ENCODE assay signal across 22 cellular contexts in the genomic region with DNA sequence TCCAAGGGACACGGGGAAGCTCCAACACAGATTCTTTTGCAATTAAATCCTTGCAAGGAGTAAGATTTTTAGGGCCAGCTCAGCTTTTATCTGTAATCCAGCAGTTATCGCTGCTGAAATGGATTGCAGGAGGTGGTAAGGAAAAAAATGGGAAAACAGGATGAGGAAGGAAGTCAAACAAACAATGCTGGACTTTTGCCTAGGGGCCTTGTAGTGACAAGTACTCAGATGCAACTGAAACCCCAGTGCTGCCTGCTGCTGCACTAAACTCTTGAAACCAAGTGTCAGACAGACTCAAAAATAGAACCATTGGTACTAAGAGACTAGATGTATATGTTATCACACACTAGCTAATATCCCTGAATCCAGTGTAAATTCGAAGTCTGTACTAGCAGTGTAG.
DNase-seq lines count a peak whose midpoint lies in the region; ATAC-seq, FAIRE-seq and TF ChIP-seq lines count a peak whose summit lies in the region.
"Had no signal": no experiment of that assay in that cellular context is flagged by ENCODE, and none has a peak within 500 bp of the region (broad histone marks: within the 10 kb centered on the region; RNA-seq: fewer than 3 reads in every experiment).

No MANE protein-coding gene starts in this region.

- H3K4me1 ChIP-seq in HepG2 (ENCODE audit: insufficient read depth, low read length) (peaks cover 81% of the 10 kb centered on the region), right lobe of liver (no peaks in the 10 kb centered on the region), osteoblast (ENCODE audit: insufficient read depth, low read length) (no peaks in the 10 kb centered on the region)
- H3K4me1 ChIP-seq: thyroid gland had no signal

- CTCF ChIA-PET in HepG2 (lab: Yijun Ruan, JAX; ENCODE audit: low intra/inter-chr PET ratio, low total read pairs): no interaction called here

- BruUV-seq in HepG2 (replicated peaks; lab: Mats Ljungman, UMichigan): no TSS peak

- no peaks in the 10 kb centered on the region for H3K27me3 ChIP-seq in HepG2 (ENCODE audit: control insufficient read depth in 1 of 2, insufficient read depth in 2 of 2, low read length in 2 of 2)
- H3K27me3 ChIP-seq in right lobe of liver: no peaks in the 10 kb centered on the region
- H3K27me3 ChIP-seq in layer of hippocampus (ENCODE audit: control insufficient read depth, insufficient read depth, low read length): no peaks in the 10 kb centered on the region
- no peaks in the 10 kb centered on the region for H3K27me3 ChIP-seq in osteoblast (ENCODE audit: insufficient read depth, low read length)
- H3K27me3 ChIP-seq: thyroid gland had no signal

- H3K9me3 ChIP-seq in HepG2 (ENCODE audit: low read length) (peaks cover 23% of the 10 kb centered on the region), right lobe of liver (no peaks in the 10 kb centered on the region), SK-N-MC (ENCODE audit: low read depth, low read length) (no peaks in the 10 kb centered on the region), osteoblast (ENCODE audit: low read depth, low read length) (no peaks in the 10 kb centered on the region)
- H3K9me3 ChIP-seq: thyroid gland had no signal

- peak overlapping the region; percentile 45 for H3K4me2 ChIP-seq in HepG2 (ENCODE audit: low read depth, low read length)
- H3K4me2 ChIP-seq in osteoblast (ENCODE audit: insufficient read depth, low read length): no peak overlapping the region

- H3K4me3 ChIP-seq in HepG2 (replicated peaks in 1 of 3; ENCODE audit: insufficient read depth in 1 of 3, low read depth in 2 of 3, low read length in 3 of 3): peak overlapping the region in 1 of 3 experiments; percentile 2; a peak in 2 of 6 replicates
- H3K4me3 ChIP-seq in right lobe of liver: no peak overlapping the region
- H3K4me3 ChIP-seq in SK-N-MC: peak overlapping the region; percentile 54
- no peak overlapping the region for H3K4me3 ChIP-seq in osteoblast (ENCODE audit: insufficient read depth, low read length)
- H3K4me3 ChIP-seq: thyroid gland had no signal

- FAIRE-seq in HepG2 (lab: Jason Lieb, UNC) (peak; percentile 61), frontal cortex (lab: Jason Lieb, UNC) (no peak)

- H3K9ac ChIP-seq in HepG2 (ENCODE audit: insufficient read depth, low read depth, low read length) (peak overlapping the region; percentile 28), SK-N-MC (ENCODE audit: insufficient read length) (peak overlapping the region; percentile 67)

- H3K27ac ChIP-seq in HepG2 (ENCODE audit: extremely low read length, insufficient read depth, low read length) (peak overlapping the region; percentile 82), right lobe of liver (no peak overlapping the region), SK-N-MC (peak overlapping the region; percentile 92), layer of hippocampus (ENCODE audit: low read depth, low read length) (peak overlapping the region; percentile 74), temporal lobe (ENCODE audit: low read depth, low read length) (peak overlapping the region; percentile 59), osteoblast (ENCODE audit: low read depth, low read length) (no peak overlapping the region)
- H3K27ac ChIP-seq: C4-2B, thyroid gland had no signal

- TF ChIP-seq CTCF in HepG2 (CRISPR knock-in tag; IDR thresholded peaks at IDR 0.05) (no peak), right lobe of liver (IDR thresholded peaks at IDR 0.05) (no peak), osteoblast (IDR thresholded peaks at IDR 0.05; ENCODE audit: extremely low read depth, low read depth, low read length) (no peak)

- POLR2A ChIA-PET in HepG2 (lab: Yijun Ruan, JAX): no interaction called here

- no peaks in the 10 kb centered on the region for H4K20me1 ChIP-seq in HepG2 (ENCODE audit: insufficient read depth, low read length)
- no peaks in the 10 kb centered on the region for H4K20me1 ChIP-seq in osteoblast (ENCODE audit: insufficient read depth, low read length)

- intact Hi-C loops in HepG2 (cut with micrococcal nuclease; ENCODE audit: unreplicated experiment): loop anchor here (5.0 kb wide), 1 partner anchor 38 kb away; no protein-coding TSS in a partner anchor
- intact Hi-C loops in right lobe of liver (cut with DNase I): no loop called here

- WGBS in HepG2 (ENCODE audit: low lambda C conversion rate): 20% methylated on average over 3 of the region's 3 CpGs
- WGBS in right lobe of liver (ENCODE audit: insufficient coverage, low coverage, low lambda C conversion rate, missing lambda C conversion rate): 19% methylated on average over 3 of the region's 3 CpGs

- in situ Hi-C loops in HepG2 (cut with HindIII; ENCODE audit: extremely low pct_ligation_motif_present, low pct_unique_long_range_greater_than_20kb): no loop called here

- TF ChIP-seq POLR2A in HepG2 (IDR thresholded peaks at IDR 0.05; ENCODE audit: insufficient read depth in 1 of 2, low read depth in 2 of 2, low read length in 2 of 2): no peak
- no peak for TF ChIP-seq POLR2A in right lobe of liver (IDR thresholded peaks at IDR 0.05)

- TF ChIP-seq EP300 in HepG2 (IDR thresholded peaks at IDR 0.05; ENCODE audit: low read depth in 2 of 2, low read length in 2 of 2) (peak in 1 of 2 experiments; percentile 80; a peak in 2 of 4 replicates), HepG2 (CRISPR knock-in tag; IDR thresholded peaks at IDR 0.05; ENCODE audit: borderline replicate concordance) (peak; percentile 71)

- no peaks in the 10 kb centered on the region for H3K79me2 ChIP-seq in HepG2 (ENCODE audit: insufficient read depth, low read length)
- no peaks in the 10 kb centered on the region for H3K79me2 ChIP-seq in osteoblast (ENCODE audit: insufficient read depth, low read length)

- no peak for TF ChIP-seq RAD21 in HepG2 (CRISPR knock-in tag; IDR thresholded peaks at IDR 0.05)

- peak; percentile 37 for ATAC-seq in HepG2
- ATAC-seq in right lobe of liver: no peak
- ATAC-seq: activated CD4-positive, CD25-positive, alpha-beta regulatory T cell treated with anti-CD3 and anti-CD28 coated beads, Interleukin-2, amount 50 U/mL, for 24 hours; activated T-cell treated with anti-CD3 and anti-CD28 coated beads, Interleukin-2, amount 50 U/mL, for 4 hours; Panc1; sciatic nerve; SK-N-SH treated with all-trans-retinoic acid at 6 μM for 48 hours; stimulated activated memory B cell treated with anti-CD40 and anti-IgM and Interleukin-4, amounts not matched to agents 10 μg/mL and 1 μg/mL and 100 μg/mL, for 72 hours had no signal

- H2AFZ ChIP-seq in HepG2 (ENCODE audit: low read length) (no peak overlapping the region), osteoblast (ENCODE audit: low read length) (no peak overlapping the region)

- H3K36me3 ChIP-seq in HepG2 (replicated peaks in 1 of 2; ENCODE audit: control insufficient read depth in 1 of 2, insufficient read depth in 2 of 2, low read length in 2 of 2): no peaks in the 10 kb centered on the region
- H3K36me3 ChIP-seq in right lobe of liver: no peaks in the 10 kb centered on the region
- no peaks in the 10 kb centered on the region for H3K36me3 ChIP-seq in SK-N-MC (ENCODE audit: insufficient read depth, low read length)
- H3K36me3 ChIP-seq in osteoblast (ENCODE audit: insufficient read depth, low read length): no peaks in the 10 kb centered on the region
- H3K36me3 ChIP-seq: thyroid gland had no signal

- DNase-seq in HepG2 (ENCODE audit: low spot score): peak; percentile 80
- no peak for DNase-seq in right lobe of liver
- DNase-seq in SK-N-MC (ENCODE audit: low read depth, low spot score): no peak
- no peak for DNase-seq in frontal cortex (ENCODE audit: low spot score in 2 of 2)
- no peak for DNase-seq in OCI-M1 (lab: John Stamatoyannopoulos, UW)
- no peak for DNase-seq in osteoblast (ENCODE audit: insufficient read length, low spot score, missing footprints)
- DNase-seq: ACHN; activated naive CD4-positive, alpha-beta T cell treated with anti-CD3 and anti-CD28 coated beads for 36 hours; activated T-cell treated with anti-CD3 and anti-CD28 coated beads, Interleukin-2, amount 50 U/mL, for 4 hours; DMS53; NCI-H2029 treated with DMSO at 0.1 percent for 48 hours; NCI-H774; T1000; thyroid gland had no signal

TF ChIP-seq in HepG2, 621 proteins besides CTCF, POLR2A, EP300 and RAD21 (continues in another document):
- TF ChIP-seq, protein P1, sequence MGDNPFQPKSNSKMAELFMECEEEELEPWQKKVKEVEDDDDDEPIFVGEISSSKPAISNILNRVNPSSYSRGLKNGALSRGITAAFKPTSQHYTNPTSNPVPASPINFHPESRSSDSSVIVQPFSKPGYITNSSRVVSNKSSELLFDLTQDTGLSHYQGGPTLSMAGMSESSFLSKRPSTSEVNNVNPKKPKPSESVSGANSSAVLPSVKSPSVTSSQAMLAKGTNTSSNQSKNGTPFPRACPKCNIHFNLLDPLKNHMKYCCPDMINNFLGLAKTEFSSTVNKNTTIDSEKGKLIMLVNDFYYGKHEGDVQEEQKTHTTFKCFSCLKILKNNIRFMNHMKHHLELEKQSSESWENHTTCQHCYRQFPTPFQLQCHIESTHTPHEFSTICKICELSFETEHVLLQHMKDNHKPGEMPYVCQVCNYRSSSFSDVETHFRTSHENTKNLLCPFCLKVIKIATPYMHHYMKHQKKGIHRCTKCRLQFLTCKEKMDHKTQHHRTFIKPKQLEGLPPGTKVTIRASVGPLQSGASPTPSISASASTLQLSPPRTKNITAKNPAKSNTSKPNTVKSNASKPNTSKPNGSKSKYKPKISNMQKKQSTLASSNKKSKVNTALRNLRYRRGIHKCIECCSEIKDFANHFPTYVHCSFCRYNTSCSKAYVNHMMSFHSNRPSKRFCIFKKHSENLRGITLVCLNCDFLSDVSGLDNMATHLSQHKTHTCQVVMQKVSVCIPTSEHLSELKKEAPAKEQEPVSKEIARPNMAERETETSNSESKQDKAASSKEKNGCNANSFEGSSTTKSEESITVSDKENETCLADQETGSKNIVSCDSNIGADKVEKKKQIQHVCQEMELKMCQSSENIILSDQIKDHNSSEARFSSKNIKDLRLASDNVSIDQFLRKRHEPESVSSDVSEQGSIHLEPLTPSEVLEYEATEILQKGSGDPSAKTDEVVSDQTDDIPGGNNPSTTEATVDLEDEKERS (CRISPR knock-in tag; IDR thresholded peaks at IDR 0.05): no peak
- no peak for TF ChIP-seq MIER3 (CRISPR knock-in tag; IDR thresholded peaks at IDR 0.05; ENCODE audit: borderline replicate concordance)
- peak; percentile 67 for TF ChIP-seq ZMYM4 (CRISPR knock-in tag; IDR thresholded peaks at IDR 0.05)
- TF ChIP-seq FOXM1 (CRISPR knock-in tag; IDR thresholded peaks at IDR 0.05): no peak
- no peak for TF ChIP-seq RXRA (CRISPR knock-in tag; IDR thresholded peaks at IDR 0.05)
- TF ChIP-seq, protein P2, sequence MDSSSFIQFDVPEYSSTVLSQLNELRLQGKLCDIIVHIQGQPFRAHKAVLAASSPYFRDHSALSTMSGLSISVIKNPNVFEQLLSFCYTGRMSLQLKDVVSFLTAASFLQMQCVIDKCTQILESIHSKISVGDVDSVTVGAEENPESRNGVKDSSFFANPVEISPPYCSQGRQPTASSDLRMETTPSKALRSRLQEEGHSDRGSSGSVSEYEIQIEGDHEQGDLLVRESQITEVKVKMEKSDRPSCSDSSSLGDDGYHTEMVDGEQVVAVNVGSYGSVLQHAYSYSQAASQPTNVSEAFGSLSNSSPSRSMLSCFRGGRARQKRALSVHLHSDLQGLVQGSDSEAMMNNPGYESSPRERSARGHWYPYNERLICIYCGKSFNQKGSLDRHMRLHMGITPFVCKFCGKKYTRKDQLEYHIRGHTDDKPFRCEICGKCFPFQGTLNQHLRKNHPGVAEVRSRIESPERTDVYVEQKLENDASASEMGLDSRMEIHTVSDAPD (CRISPR knock-in tag; IDR thresholded peaks at IDR 0.05): no peak

Comparison
In these comparisons a context has a peak if more than half of its experiments do, and no peak if none do; other contexts are left out.
1. H3K27ac ChIP-seq: peak in HepG2 (single experiment), SK-N-MC (single experiment), layer of hippocampus (single experiment) and temporal lobe (single experiment); none in right lobe of liver (0 of 3) and osteoblast (single experiment).